ENCODE assay signal across 8 cellular contexts in the genomic region with DNA sequence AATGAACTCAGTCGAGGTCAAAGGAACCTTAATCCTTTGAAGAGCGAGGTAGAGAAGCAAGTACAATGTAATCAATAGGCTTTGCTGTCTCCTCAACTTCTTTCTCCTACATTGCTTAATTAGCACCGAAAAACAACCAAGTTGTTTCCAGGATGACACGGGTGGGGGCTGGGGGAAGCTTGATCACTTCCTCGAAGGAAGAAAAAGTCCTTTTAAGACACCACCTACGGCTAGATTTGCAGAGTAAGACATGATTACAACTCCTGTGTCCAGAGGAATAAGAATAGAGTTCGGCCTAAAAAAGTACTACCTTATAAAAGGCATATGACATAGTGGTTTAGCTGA. TPM values are rescaled to one million over a fixed set of nuclear protein-coding genes. Genes with fewer than 3 reads are reported as not detected.
DNase-seq lines count a peak whose midpoint lies in the region; ATAC-seq, FAIRE-seq and TF ChIP-seq lines count a peak whose summit lies in the region.

No MANE protein-coding gene starts in this region.

- H3K4me3 ChIP-seq in K562 (peak overlapping the region; percentile 60), HepG2 (replicated peaks in 1 of 3; ENCODE audit: insufficient read depth in 1 of 3, low read depth in 2 of 3, low read length in 3 of 3) (peak overlapping the region; percentile 64 to 78 (median 77)), testis (peak overlapping the region; percentile 75 to 90)

- H4K20me1 ChIP-seq in K562 (replicated peaks; ENCODE audit: control insufficient read depth, insufficient read depth, low read length) (0 out of 2 replicates have a peak, but pooled peaks cover 3% of the 10 kb centered on the region), HepG2 (ENCODE audit: insufficient read depth, low read length) (peaks cover 12% of the 10 kb centered on the region; the same call in 1 of the 2 replicates)

- H3K79me2 ChIP-seq in K562 (ENCODE audit: control insufficient read depth, insufficient read depth, low read length): peaks cover 53% of the 10 kb centered on the region
- peaks cover 36% of the 10 kb centered on the region for H3K79me2 ChIP-seq in HepG2 (ENCODE audit: insufficient read depth, low read length)

- TF ChIP-seq EP300 in K562 (IDR thresholded peaks at IDR 0.05; ENCODE audit: low read length): no peak
- no peak for TF ChIP-seq EP300 in HepG2 (IDR thresholded peaks at IDR 0.05; ENCODE audit: low read depth in 2 of 2, low read length in 2 of 2)
- no peak for TF ChIP-seq EP300 in HepG2 (CRISPR knock-in tag; IDR thresholded peaks at IDR 0.05; ENCODE audit: borderline replicate concordance)

- in situ Hi-C loops in K562 (cut with MboI) (loop anchor here (10.0 kb wide), 2 partner anchors 279 to 519 kb away; no protein-coding TSS in a partner anchor), HepG2 (cut with HindIII; ENCODE audit: extremely low pct_ligation_motif_present, low pct_unique_long_range_greater_than_20kb) (loop anchor here (5.0 to 10.0 kb wide), 3 partner anchors 279 to 517 kb away; no protein-coding TSS in a partner anchor)

- FAIRE-seq in K562 (lab: Jason Lieb, UNC) (peak; percentile 35), HepG2 (lab: Jason Lieb, UNC) (no peak)

- peaks cover 5% of the 10 kb centered on the region; the same call in 2 of the 3 replicates for H3K36me3 ChIP-seq in K562 (ENCODE audit: control insufficient read depth, insufficient read depth, low read length)
- H3K36me3 ChIP-seq in HepG2 (replicated peaks in 1 of 2; ENCODE audit: control insufficient read depth in 1 of 2, insufficient read depth in 2 of 2, low read length in 2 of 2): no peaks in the 10 kb centered on the region
- no peaks in the 10 kb centered on the region for H3K36me3 ChIP-seq in testis (ENCODE audit: low read depth, missing control alignments)

- WGBS in K562 (ENCODE audit: insufficient coverage, low coverage, missing lambda C conversion rate): under 1% methylated on average over 7 of the region's 7 CpGs
- WGBS in HepG2 (ENCODE audit: low lambda C conversion rate): under 1% methylated on average over 7 of the region's 7 CpGs
- 2 to 7% methylated on average over 7 of the region's 7 CpGs for WGBS in testis, 2 donors

- no peaks in the 10 kb centered on the region; the same call in 1 of the 2 replicates for H3K9me3 ChIP-seq in K562 (replicated peaks; ENCODE audit: control insufficient read depth, insufficient read depth, low read depth, low read length)
- H3K9me3 ChIP-seq in HepG2 (ENCODE audit: low read length): no peaks in the 10 kb centered on the region
- no peaks in the 10 kb centered on the region for H3K9me3 ChIP-seq in testis

- no peak for TF ChIP-seq CTCF in K562 (IDR thresholded peaks at IDR 0.05 in 2 of 3, conservative IDR thresholded peaks at IDR 0.05 in 1 of 3; ENCODE audit: insufficient read depth in 2 of 3, low read depth in 1 of 3, low read length in 3 of 3)
- TF ChIP-seq CTCF in HepG2 (CRISPR knock-in tag; IDR thresholded peaks at IDR 0.05): no peak
- TF ChIP-seq CTCF in testis (IDR thresholded peaks at IDR 0.05): no peak

- H3K9ac ChIP-seq in K562 (ENCODE audit: insufficient read depth in 1 of 2, low read depth in 2 of 2, low read length in 2 of 2) (peak overlapping the region; percentile 93 to 98), HepG2 (ENCODE audit: insufficient read depth, low read depth, low read length) (peak overlapping the region; percentile 74)

- no peak for TF ChIP-seq POLR2A in K562 (conservative IDR thresholded peaks at IDR 0.05)
- no peak for TF ChIP-seq POLR2A in HepG2 (IDR thresholded peaks at IDR 0.05; ENCODE audit: insufficient read depth in 1 of 2, low read depth in 2 of 2, low read length in 2 of 2)
- TF ChIP-seq POLR2A in testis (IDR thresholded peaks at IDR 0.05): no peak

- H2AFZ ChIP-seq in K562 (ENCODE audit: low read depth, low read length) (peak overlapping the region; percentile 75), HepG2 (ENCODE audit: low read length) (peak overlapping the region; percentile 79)

- H3K4me2 ChIP-seq in K562 (ENCODE audit: insufficient read depth, low read length): peak overlapping the region; percentile 85
- H3K4me2 ChIP-seq in HepG2 (ENCODE audit: low read depth, low read length): peak overlapping the region; percentile 92

- CTCF ChIA-PET in K562 (lab: Yijun Ruan, JAX; ENCODE audit: low intra/inter-chr PET ratio): interaction anchor here (0.7 to 5.1 kb wide), 12 partner anchors 36 to 522 kb away, joined by 3 to 104 read pairs (median 9); no protein-coding TSS in a partner anchor
- CTCF ChIA-PET in HepG2 (lab: Yijun Ruan, JAX; ENCODE audit: low intra/inter-chr PET ratio, low total read pairs): interaction anchor here (1.3 to 3.6 kb wide), 7 partner anchors 12 to 522 kb away, joined by 3 to 82 read pairs (median 7); no protein-coding TSS in a partner anchor

- POLR2A ChIA-PET in K562 (lab: Yijun Ruan, JAX) (interaction anchor here (0.8 to 4.5 kb wide), 24 partner anchors 9 to 537 kb away, joined by 3 to 47 read pairs (median 6); no protein-coding TSS in a partner anchor), HepG2 (lab: Yijun Ruan, JAX) (interaction anchor here (0.7 to 2.2 kb wide), 13 partner anchors 52 to 974 kb away, joined by 3 to 13 read pairs (median 5); no protein-coding TSS in a partner anchor)

- TF ChIP-seq RAD21 in K562 (CRISPR knock-in tag; conservative IDR thresholded peaks at IDR 0.05 in 1 of 2, IDR thresholded peaks at IDR 0.05 in 1 of 2): no peak
- TF ChIP-seq RAD21 in HepG2 (CRISPR knock-in tag; IDR thresholded peaks at IDR 0.05): no peak

- H3K9me1 ChIP-seq in K562 (ENCODE audit: control insufficient read depth, insufficient read depth, low read length): no peaks in the 10 kb centered on the region

- intact Hi-C loops in K562 (cut with micrococcal nuclease): loop anchor here (1.0 to 2.0 kb wide), 4 partner anchors 138 to 518 kb away; no protein-coding TSS in a partner anchor
- intact Hi-C loops in HepG2 (cut with micrococcal nuclease; ENCODE audit: unreplicated experiment): loop anchor here (1.0 to 5.0 kb wide), 3 partner anchors 282 to 912 kb away; a partner anchor contains a TSS
- intact Hi-C loops in testis (cut with DNase I; ENCODE audit: low total_unique reads): loop anchor here (2.0 kb wide), 1 partner anchor 281 kb away; no protein-coding TSS in a partner anchor

- DNase-seq in NCI-H2107 treated with DMSO at 0.1 percent for 48 hours (lab: John Stamatoyannopoulos, UW; ENCODE audit: unreplicated experiment): peak; percentile 51
- no peak for DNase-seq in NCI-H2107 (lab: John Stamatoyannopoulos, UW)
- DNase-seq in NCI-H2227 (lab: John Stamatoyannopoulos, UW; ENCODE audit: unreplicated experiment): peak; percentile 35
- DNase-seq in K562 (ENCODE audit: extremely low read depth in 1 of 4, low spot score in 3 of 4): peak in 2 of 4 experiments; percentile 26 to 55
- peak; percentile 1 for DNase-seq in HepG2 (ENCODE audit: low spot score)
- peak; percentile 16 for DNase-seq in testis
- DNase-seq in amniotic stem cell (lab: John Stamatoyannopoulos, UW): no peak

- BruUV-seq in K562 (replicated peaks; lab: Mats Ljungman, UMichigan): no TSS peak
- TSS peak; percentile 32 for BruUV-seq in HepG2 (replicated peaks; lab: Mats Ljungman, UMichigan)

- H3K27ac ChIP-seq in K562 (ENCODE audit: extremely low read depth, low read depth, low read length) (peak overlapping the region; percentile 96), HepG2 (ENCODE audit: extremely low read length, insufficient read depth, low read length) (peak overlapping the region; percentile 94), testis (peak overlapping the region; percentile 90 to 99)

- ATAC-seq in K562: no peak
- ATAC-seq in HepG2: no peak
- ATAC-seq in GM21526 (IDR thresholded peaks at IDR 0.05; ENCODE audit: low FRiP score, unreplicated experiment): no peak

- H3K4me1 ChIP-seq in K562 (replicated peaks in 1 of 2; ENCODE audit: control insufficient read depth in 2 of 2, insufficient read depth in 2 of 2, low read length in 2 of 2): no peaks in the 10 kb centered on the region
- H3K4me1 ChIP-seq in HepG2 (ENCODE audit: insufficient read depth, low read length): peaks cover 1% of the 10 kb centered on the region; the same call in 1 of the 2 replicates
- H3K4me1 ChIP-seq in testis: peaks cover 7% of the 10 kb centered on the region

- H3K27me3 ChIP-seq in K562 (ENCODE audit: control insufficient read depth in 2 of 2, insufficient read depth in 2 of 2, low read length in 2 of 2) (no peaks in the 10 kb centered on the region), HepG2 (ENCODE audit: control insufficient read depth in 1 of 2, insufficient read depth in 2 of 2, low read length in 2 of 2) (no peaks in the 10 kb centered on the region; a peak in 2 of 5 replicates), testis (no peaks in the 10 kb centered on the region)

RNA-seq across cellular contexts. Expression of a gene that starts 0.8 kb away (rescaled TPM):
- total RNA-seq in K562 (2011; cell fraction: chromatin; rRNA removed; ENCODE audit: low replicate concordance): 71.8 and 190 TPM in 2 replicates
- 40.0 and 50.7 TPM in 2 replicates for total RNA-seq in K562 (2011; cell fraction: nucleolus; rRNA removed)
- total RNA-seq in K562 (2011; cell fraction: nucleoplasm; rRNA removed): 79.3 and 101 TPM in 2 replicates
- total RNA-seq in K562 (2014; rRNA removed) (45.2 and 46.2 TPM in 2 replicates), K562 (2014; rRNA removed; fragmentation: Illumina TruSeq; extraction: Trizol) (54.4 and 58.1 TPM in 2 replicates), K562 (2015; rRNA removed; fragmentation: Illumina TruSeq; extraction: Trizol) (36.0 and 39.4 TPM in 2 replicates), K562 (2021) (42.1 and 49.1 TPM in 2 replicates), HepG2 (2016; rRNA removed; fragmentation: Illumina TruSeq; extraction: Trizol) (12.2 and 24.4 TPM in 2 replicates), testis (10 to 100 TPM; 47.6 to 53.4 TPM)
- polyA plus RNA-seq in K562 (2011; rRNA removed) (40.4 and 41.0 TPM in 2 replicates), K562 (2014; fragmentation: Illumina TruSeq; extraction: Trizol) (19.3 and 25.5 TPM in 2 replicates), K562 (2014; fragmentation: Nextera tagmentation; extraction: Ambion mirVana) (10 to 100 TPM; 23.8 to 30.2 TPM), K562 (2014; rRNA removed) (15.3 and 15.9 TPM in 2 replicates), HepG2 (2011; rRNA removed) (3.4 and 5.9 TPM in 2 replicates), testis (ENCODE audit: insufficient read depth, low read depth, low replicate concordance) (30.5 TPM)
- 6.3 and 18.7 TPM in 2 replicates for polyA plus RNA-seq in K562 (2011; cell fraction: cytosol; rRNA removed)
- polyA plus RNA-seq in K562 (2011; cell fraction: nucleus; rRNA removed): 49.0 and 78.9 TPM in 2 replicates
- 27.7 and 35.0 TPM in 2 replicates for polyA plus RNA-seq in K562 (2012)
- polyA minus RNA-seq in K562 (2011; rRNA and poly(A)+ RNA removed): 193 and 245 TPM in 2 replicates
- polyA minus RNA-seq in K562 (2011; cell fraction: cytosol; rRNA and poly(A)+ RNA removed): 88.1 and 97.8 TPM in 2 replicates
- 124 and 274 TPM in 2 replicates for polyA minus RNA-seq in K562 (2011; cell fraction: nucleus; rRNA and poly(A)+ RNA removed)
- total RNA-seq in HepG2 (2016; cell fraction: cytosol; rRNA removed; fragmentation: Illumina TruSeq; extraction: Trizol; ENCODE audit: low read depth): 7.8 TPM in 2 replicates
- total RNA-seq in HepG2 (2016; cell fraction: insoluble cytoplasmic fraction; rRNA removed; fragmentation: Illumina TruSeq; extraction: Trizol): 13.5 and 19.6 TPM in 2 replicates
- 11.0 and 11.3 TPM in 2 replicates for total RNA-seq in HepG2 (2016; cell fraction: membrane; rRNA removed; fragmentation: Illumina TruSeq; extraction: Trizol)
- total RNA-seq in HepG2 (2016; cell fraction: nucleus; rRNA removed; fragmentation: Illumina TruSeq; extraction: Trizol): 46.8 and 50.0 TPM in 2 replicates
- polyA plus RNA-seq in HepG2 (2011; cell fraction: cytosol; rRNA removed): 1.0 and 3.5 TPM in 2 replicates
- polyA plus RNA-seq in HepG2 (2011; cell fraction: nucleus; rRNA removed): 4.1 and 6.4 TPM in 2 replicates
- polyA plus RNA-seq in HepG2 (2012): 10.9 and 12.8 TPM in 2 replicates
- polyA plus RNA-seq in HepG2 (2016; cell fraction: cytosol; fragmentation: Illumina TruSeq; extraction: Trizol; ENCODE audit: low read depth): 0.52 and 0.62 TPM in 2 replicates
- polyA plus RNA-seq in HepG2 (2016; cell fraction: insoluble cytoplasmic fraction; fragmentation: Illumina TruSeq; extraction: Trizol; ENCODE audit: low read depth): 7.6 and 8.4 TPM in 2 replicates
- polyA plus RNA-seq in HepG2 (2016; cell fraction: membrane; fragmentation: Illumina TruSeq; extraction: Trizol; ENCODE audit: low read depth): 2.1 and 2.7 TPM in 2 replicates
- 35.7 and 39.1 TPM in 2 replicates for polyA plus RNA-seq in HepG2 (2016; cell fraction: nucleus; fragmentation: Illumina TruSeq; extraction: Trizol; ENCODE audit: insufficient read depth, low read depth)
- polyA minus RNA-seq in HepG2 (2011; rRNA and poly(A)+ RNA removed; ENCODE audit: low replicate concordance): 10.6 and 28.7 TPM in 2 replicates
- polyA minus RNA-seq in HepG2 (2011; cell fraction: cytosol; rRNA and poly(A)+ RNA removed): 9.8 and 22.2 TPM in 2 replicates
- polyA minus RNA-seq in HepG2 (2011; cell fraction: nucleus; rRNA and poly(A)+ RNA removed): 15.3 and 23.9 TPM in 2 replicates

Comparison
In these comparisons a context has a peak if more than half of its experiments do, and no peak if none do; other contexts are left out.
1. DNase-seq: peak in NCI-H2107 treated with DMSO at 0.1 percent for 48 hours (single experiment), NCI-H2227 (single experiment), HepG2 (single experiment) and testis (single experiment); none in NCI-H2107 (single experiment) and amniotic stem cell (single experiment).
2. Peak in every context shown above with its lines, with median percentiles within 50 percentile points of each other: H3K27ac ChIP-seq and H3K4me3 ChIP-seq.